9 cellular contexts compared by ENCODE assay signal in the genomic region with DNA sequence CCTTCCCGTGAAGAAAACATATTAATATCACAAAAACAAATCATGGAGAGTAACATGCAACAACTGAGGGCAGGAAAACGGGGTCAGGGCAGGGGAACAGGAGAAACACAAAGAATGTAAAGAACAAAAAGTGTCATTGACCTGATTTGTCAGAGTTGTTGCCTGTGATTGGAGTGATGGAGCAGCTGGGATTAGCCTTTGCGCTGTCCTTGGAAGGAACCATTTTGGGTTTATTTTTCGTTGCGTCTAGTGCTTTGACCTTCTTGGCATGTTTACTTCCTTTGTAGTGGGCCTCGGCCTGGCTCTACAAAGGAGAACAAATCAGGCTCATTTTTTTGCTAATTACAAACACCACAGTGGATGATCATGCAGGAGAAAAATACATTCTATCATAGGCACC.
"Had no signal": no experiment of that assay in that cellular context is flagged by ENCODE, and none has a peak within 500 bp of the region (broad histone marks: within the 10 kb centered on the region; RNA-seq: fewer than 3 reads in every experiment).

No MANE protein-coding gene starts in this region.

- H3K9me3 Mint-ChIP-seq: H9, HFFc6, IgD-negative memory B cell had no signal

- H3K4me3 Mint-ChIP-seq: H9, HFFc6, IgD-negative memory B cell had no signal

- H3K9ac ChIP-seq: GM23248 had no signal

- H3K4me3 ChIP-seq: GM23248 had no signal

- H2AFZ ChIP-seq: GM23248 had no signal

- H3K27me3 Mint-ChIP-seq: IgD-negative memory B cell had no signal

- H3K27ac ChIP-seq: GM23248, HL-60 had no signal

- ATAC-seq: HepG2 had no signal

- DNase-seq: GM23248, GOT3, H9, HCEC 1CT, HFFc6, KBM-7 had no signal

- H3K36me3 Mint-ChIP-seq: IgD-negative memory B cell had no signal

- H3K27ac Mint-ChIP-seq: H9, HFFc6, IgD-negative memory B cell had no signal
